Comparison of ENCODE assay signal across 10 cellular contexts in the genomic region with DNA sequence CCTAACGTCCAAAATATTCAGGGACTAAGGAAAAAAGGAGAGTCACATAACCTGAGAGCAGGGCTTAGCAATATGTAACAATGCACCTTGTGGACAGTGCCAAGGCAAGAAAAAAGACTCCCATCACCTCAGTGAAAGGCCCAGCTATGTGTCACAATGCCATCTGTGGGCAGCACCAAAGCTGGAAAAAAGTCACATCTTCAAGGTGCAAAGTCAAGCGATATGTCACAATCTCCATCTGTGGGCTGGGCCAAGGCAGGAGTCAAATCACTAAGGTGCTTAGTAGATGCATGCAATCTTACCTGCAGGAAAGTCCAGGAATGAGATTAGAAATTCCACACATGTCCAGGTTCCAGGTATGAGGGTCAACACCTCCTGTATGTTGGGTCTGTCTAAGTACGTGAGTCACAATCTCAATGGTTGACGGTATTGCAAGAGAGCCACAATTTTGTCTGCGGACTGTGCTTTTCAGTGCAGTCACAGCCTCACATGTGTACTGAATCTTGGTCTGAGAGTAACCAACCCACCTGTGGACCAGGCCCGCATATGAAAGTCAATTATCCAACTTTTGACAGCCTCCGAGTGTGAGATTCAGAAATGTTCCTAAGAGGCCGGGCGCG. TPM values are rescaled to one million over a fixed set of nuclear protein-coding genes. Genes with fewer than 3 reads are reported as not detected.
DNase-seq lines count a peak whose midpoint lies in the region; ATAC-seq, FAIRE-seq and TF ChIP-seq lines count a peak whose summit lies in the region.
"Had no signal": no experiment of that assay in that cellular context is flagged by ENCODE, and none has a peak within 500 bp of the region (broad histone marks: within the 10 kb centered on the region; RNA-seq: fewer than 3 reads in every experiment).

No MANE protein-coding gene starts in this region.

- H3K9me3 ChIP-seq in iPS DF 6.9 (ENCODE audit: control insufficient read depth, insufficient read depth, low read length) = no peaks in the 10 kb centered on the region

- H3K9me3 Mint-ChIP-seq in activated CD8-positive, alpha-beta T cell treated with anti-CD3 and anti-CD28 coated beads, Interleukin-2, amount 10 ng/mL, durations not matched to agents 7 days and 5 days (ENCODE audit: insufficient read depth) = peaks cover 19% of the 10 kb centered on the region
- no peaks in the 10 kb centered on the region for H3K9me3 Mint-ChIP-seq in stimulated activated effector memory CD8-positive, alpha-beta T cell treated with anti-CD3 and anti-CD28 coated beads, Interleukin-12 subunit alpha, Interleukin-12 subunit beta, amount 100 ng/mL, for 72 hours

- peaks cover 21% of the 10 kb centered on the region for H3K36me3 ChIP-seq in iPS DF 6.9 (ENCODE audit: control insufficient read depth, insufficient read depth, low read length)

- FAIRE-seq in GM12892 (lab: Jason Lieb, UNC) = no peak
- FAIRE-seq: A204.1 had no signal

- peak overlapping the region; percentile 94; the same call in 1 of the 2 replicates for H3K4me3 ChIP-seq in iPS DF 6.9 (ENCODE audit: low read length)

- H3K4me1 ChIP-seq in iPS DF 6.9 (ENCODE audit: control insufficient read depth, insufficient read depth, low read length) = no peaks in the 10 kb centered on the region; the same call in 1 of the 2 replicates

- WGBS in iPS DF 6.9 (ENCODE audit: insufficient coverage, insufficient read length) = no CpG with 5 or more reads among the region's 10 CpGs

- H3K4me3 Mint-ChIP-seq in activated CD8-positive, alpha-beta T cell treated with anti-CD3 and anti-CD28 coated beads, Interleukin-2, amount 10 ng/mL, durations not matched to agents 7 days and 5 days = peak overlapping the region; percentile 93
- peak overlapping the region; percentile 81 for H3K4me3 Mint-ChIP-seq in stimulated activated effector memory CD8-positive, alpha-beta T cell treated with anti-CD3 and anti-CD28 coated beads, Interleukin-12 subunit alpha, Interleukin-12 subunit beta, amount 100 ng/mL, for 72 hours

- H3K36me3 Mint-ChIP-seq in activated CD8-positive, alpha-beta T cell treated with anti-CD3 and anti-CD28 coated beads, Interleukin-2, amount 10 ng/mL, durations not matched to agents 7 days and 5 days (ENCODE audit: low read depth) = peaks cover 59% of the 10 kb centered on the region
- H3K36me3 Mint-ChIP-seq in stimulated activated effector memory CD8-positive, alpha-beta T cell treated with anti-CD3 and anti-CD28 coated beads, Interleukin-12 subunit alpha, Interleukin-12 subunit beta, amount 100 ng/mL, for 72 hours = peaks cover 42% of the 10 kb centered on the region

- no peak for TF ChIP-seq POLR2A in GM12892 (IDR thresholded peaks at IDR 0.05; ENCODE audit: low read depth, low read length)

- peak; percentile 0 for DNase-seq in NCI-H2227 (lab: John Stamatoyannopoulos, UW; ENCODE audit: unreplicated experiment)
- DNase-seq in NCI-H2227 treated with DMSO at 0.1 percent for 48 hours (lab: John Stamatoyannopoulos, UW) = no peak
- DNase-seq in activated CD8-positive, alpha-beta T cell treated with anti-CD3 and anti-CD28 coated beads, Interleukin-2, amount 10 ng/mL, durations not matched to agents 7 days and 5 days = no peak
- no peak for DNase-seq in iPS DF 6.9 (ENCODE audit: low read depth, low spot score)
- DNase-seq in stimulated activated effector memory CD8-positive, alpha-beta T cell treated with anti-CD3 and anti-CD28 coated beads, Interleukin-12 subunit alpha, Interleukin-12 subunit beta, amount 100 ng/mL, for 72 hours (ENCODE audit: low spot score in 2 of 2) = no peak
- DNase-seq in GM12892 (ENCODE audit: insufficient read length) = no peak
- no peak for DNase-seq in mucosa of gallbladder (ENCODE audit: low spot score)
- DNase-seq: foreskin melanocyte had no signal

- no peaks in the 10 kb centered on the region for H3K27me3 Mint-ChIP-seq in activated CD8-positive, alpha-beta T cell treated with anti-CD3 and anti-CD28 coated beads, Interleukin-2, amount 10 ng/mL, durations not matched to agents 7 days and 5 days (ENCODE audit: low read depth)

- no peak overlapping the region for H3K27ac ChIP-seq in iPS DF 6.9 (ENCODE audit: low read length)

- CTCF ChIA-PET in activated CD8-positive, alpha-beta T cell treated with anti-CD3 and anti-CD28 coated beads, Interleukin-2, amount 10 ng/mL, durations not matched to agents 7 days and 5 days (lab: Charles Lee) = interaction anchor here (2.1 to 2.3 kb wide), 2 partner anchors 15 to 83 kb away, joined by 5 to 13 read pairs; a partner anchor contains a TSS

- peak overlapping the region; percentile 52 for H3K27ac Mint-ChIP-seq in activated CD8-positive, alpha-beta T cell treated with anti-CD3 and anti-CD28 coated beads, Interleukin-2, amount 10 ng/mL, durations not matched to agents 7 days and 5 days
- H3K27ac Mint-ChIP-seq in stimulated activated effector memory CD8-positive, alpha-beta T cell treated with anti-CD3 and anti-CD28 coated beads, Interleukin-12 subunit alpha, Interleukin-12 subunit beta, amount 100 ng/mL, for 72 hours = peak overlapping the region; percentile 91

- H3K4me1 Mint-ChIP-seq in activated CD8-positive, alpha-beta T cell treated with anti-CD3 and anti-CD28 coated beads, Interleukin-2, amount 10 ng/mL, durations not matched to agents 7 days and 5 days (ENCODE audit: low read depth) = peaks cover 34% of the 10 kb centered on the region
- peaks cover 16% of the 10 kb centered on the region for H3K4me1 Mint-ChIP-seq in stimulated activated effector memory CD8-positive, alpha-beta T cell treated with anti-CD3 and anti-CD28 coated beads, Interleukin-12 subunit alpha, Interleukin-12 subunit beta, amount 100 ng/mL, for 72 hours

- ATAC-seq in activated CD8-positive, alpha-beta T cell treated with anti-CD3 and anti-CD28 coated beads, Interleukin-2, amount 10 ng/mL, durations not matched to agents 7 days and 5 days = no peak
- no peak for ATAC-seq in stimulated activated effector memory CD8-positive, alpha-beta T cell treated with anti-CD3 and anti-CD28 coated beads, Interleukin-12 subunit alpha, Interleukin-12 subunit beta, amount 100 ng/mL, for 72 hours
- no peak for ATAC-seq in GM18907 (IDR thresholded peaks at IDR 0.05; ENCODE audit: unreplicated experiment)

- H3K27me3 ChIP-seq in iPS DF 6.9 (ENCODE audit: control insufficient read depth, insufficient read depth, low read length) = no peaks in the 10 kb centered on the region

- POLR2A ChIA-PET in activated CD8-positive, alpha-beta T cell treated with anti-CD3 and anti-CD28 coated beads, Interleukin-2, amount 10 ng/mL, durations not matched to agents 7 days and 5 days (lab: Charles Lee) = interaction anchor here (1.5 to 2.8 kb wide), 5 partner anchors 10 to 709 kb away, joined by 3 to 71 read pairs (median 12); a partner anchor contains a TSS

RNA-seq across cellular contexts. Expression of a gene that starts 14.8 kb away (rescaled TPM):
- total RNA-seq in activated CD8-positive, alpha-beta T cell treated with anti-CD3 and anti-CD28 coated beads, Interleukin-2, amount 10 ng/mL, durations not matched to agents 7 days and 5 days = 10 to 100 TPM; 31.3 to 34.3 TPM
- 1.7 TPM for polyA plus RNA-seq in GM12892 (2012; ENCODE audit: missing spikeins)
- total RNA-seq in mucosa of gallbladder = 20.7 TPM
